In the genomic region with DNA sequence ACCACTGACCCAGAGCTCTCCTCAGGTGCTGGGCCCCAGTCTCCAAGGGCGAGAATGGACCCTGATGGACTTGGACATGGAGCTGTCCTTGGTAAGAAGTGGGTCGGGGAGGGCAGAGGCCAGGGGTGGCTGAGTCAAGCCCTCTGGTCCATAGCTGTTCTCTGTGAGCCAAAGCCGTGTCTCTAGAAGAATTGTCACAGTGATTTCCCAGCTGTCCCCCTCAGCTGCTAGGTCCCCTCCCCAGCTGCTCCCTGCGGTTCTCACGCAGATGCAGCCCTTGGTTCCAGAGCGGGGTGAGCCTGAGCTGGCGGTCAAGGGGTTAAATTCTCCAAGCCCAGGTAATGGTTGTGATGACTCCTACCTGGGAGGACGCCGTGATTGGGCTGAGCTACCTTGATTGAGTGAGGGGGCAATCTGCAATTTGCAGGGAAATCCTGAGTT, we compare ENCODE assay signal across 1 cellular context.
TF ChIP-seq lines count a peak whose summit lies in the region.

No MANE protein-coding gene starts in this region.

TF ChIP-seq in HEK293, 187 proteins besides CTCF, POLR2A, EP300 and RAD21:
- no peak for TF ChIP-seq ZNF558 (tag by site-specific recombination; IDR thresholded peaks at IDR 0.05)
- TF ChIP-seq, protein P1, sequence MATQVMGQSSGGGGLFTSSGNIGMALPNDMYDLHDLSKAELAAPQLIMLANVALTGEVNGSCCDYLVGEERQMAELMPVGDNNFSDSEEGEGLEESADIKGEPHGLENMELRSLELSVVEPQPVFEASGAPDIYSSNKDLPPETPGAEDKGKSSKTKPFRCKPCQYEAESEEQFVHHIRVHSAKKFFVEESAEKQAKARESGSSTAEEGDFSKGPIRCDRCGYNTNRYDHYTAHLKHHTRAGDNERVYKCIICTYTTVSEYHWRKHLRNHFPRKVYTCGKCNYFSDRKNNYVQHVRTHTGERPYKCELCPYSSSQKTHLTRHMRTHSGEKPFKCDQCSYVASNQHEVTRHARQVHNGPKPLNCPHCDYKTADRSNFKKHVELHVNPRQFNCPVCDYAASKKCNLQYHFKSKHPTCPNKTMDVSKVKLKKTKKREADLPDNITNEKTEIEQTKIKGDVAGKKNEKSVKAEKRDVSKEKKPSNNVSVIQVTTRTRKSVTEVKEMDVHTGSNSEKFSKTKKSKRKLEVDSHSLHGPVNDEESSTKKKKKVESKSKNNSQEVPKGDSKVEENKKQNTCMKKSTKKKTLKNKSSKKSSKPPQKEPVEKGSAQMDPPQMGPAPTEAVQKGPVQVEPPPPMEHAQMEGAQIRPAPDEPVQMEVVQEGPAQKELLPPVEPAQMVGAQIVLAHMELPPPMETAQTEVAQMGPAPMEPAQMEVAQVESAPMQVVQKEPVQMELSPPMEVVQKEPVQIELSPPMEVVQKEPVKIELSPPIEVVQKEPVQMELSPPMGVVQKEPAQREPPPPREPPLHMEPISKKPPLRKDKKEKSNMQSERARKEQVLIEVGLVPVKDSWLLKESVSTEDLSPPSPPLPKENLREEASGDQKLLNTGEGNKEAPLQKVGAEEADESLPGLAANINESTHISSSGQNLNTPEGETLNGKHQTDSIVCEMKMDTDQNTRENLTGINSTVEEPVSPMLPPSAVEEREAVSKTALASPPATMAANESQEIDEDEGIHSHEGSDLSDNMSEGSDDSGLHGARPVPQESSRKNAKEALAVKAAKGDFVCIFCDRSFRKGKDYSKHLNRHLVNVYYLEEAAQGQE (tag by site-specific recombination; IDR thresholded peaks at IDR 0.05) = peak; percentile 73
